In the genomic region with DNA sequence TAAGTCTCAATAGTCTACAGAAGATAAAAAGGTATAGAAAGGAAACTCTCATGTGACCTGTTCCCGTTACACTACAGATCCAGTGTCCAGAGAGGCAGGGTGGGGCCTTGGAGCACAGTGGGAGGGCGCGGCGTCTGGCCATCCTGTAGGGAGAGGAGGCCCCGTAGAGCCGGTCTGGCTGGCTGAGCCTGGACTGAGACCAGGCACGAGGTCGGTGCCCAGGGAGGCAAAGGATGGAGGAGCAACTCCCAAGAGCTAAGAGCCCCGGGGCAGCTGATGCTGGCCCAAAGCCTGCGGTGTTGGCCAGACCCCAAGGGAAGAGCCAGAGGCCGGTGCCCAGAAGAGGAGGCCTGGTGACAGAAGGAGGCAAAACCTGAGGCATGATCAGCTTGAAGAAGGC, we compare ENCODE assay signal across 7 cellular contexts.
A peak's percentile ranks its signal among the peaks of the same experiment; 100 is the strongest.
DNase-seq lines count a peak whose midpoint lies in the region; ATAC-seq and TF ChIP-seq lines count a peak whose summit lies in the region.
"Not testable (repeated sequence)": the region's sequence is repeated elsewhere in the genome, so short reads cannot be mapped to it uniquely, and the experiment has no call there.

No MANE protein-coding gene starts in this region.

- H4K8ac ChIP-seq in mesendoderm (ENCODE audit: low read depth, low read length) = not testable (repeated sequence)

- H3K23ac ChIP-seq in mesendoderm (ENCODE audit: low read length) = not testable (repeated sequence)

- WGBS in mesendoderm (ENCODE audit: extremely low coverage, insufficient coverage, low lambda C conversion rate) = no CpG with 5 or more reads among the region's 11 CpGs

- H3K79me1 ChIP-seq in mesendoderm (ENCODE audit: low read length) = not testable (repeated sequence)

- H3K4me1 Mint-ChIP-seq in Caco-2 (ENCODE audit: low read depth, unreplicated experiment) = not testable (repeated sequence)

- TF ChIP-seq POLR2A in gastrocnemius medialis (IDR thresholded peaks at IDR 0.05) = not testable (repeated sequence)

- H3K18ac ChIP-seq in mesendoderm (ENCODE audit: low read length) = peak overlapping the region; percentile 63

- not testable (repeated sequence) for H3K9ac ChIP-seq in mesendoderm (ENCODE audit: low read length)

- ATAC-seq in Right ventricle myocardium inferior (peak; percentile 31), left colon (peak; percentile 94), gastrocnemius medialis (peak; percentile 81 to 86)

- in situ Hi-C loops in gastrocnemius medialis (cut with MboI; ENCODE audit: low sequenced_read_pairs in 4 of 4) = not testable (repeated sequence)

- not testable (repeated sequence) for H2BK120ac ChIP-seq in mesendoderm (ENCODE audit: low read depth, low read length)

- H2BK15ac ChIP-seq in mesendoderm (replicated peaks; ENCODE audit: low read depth) = not testable (repeated sequence)

- H3K9me3 Mint-ChIP-seq in Caco-2 (ENCODE audit: unreplicated experiment) = not testable (repeated sequence)

- H3K4me1 ChIP-seq in Caco-2; mesendoderm (ENCODE audit: control insufficient read depth, low read depth, low read length); gastrocnemius medialis: not testable (repeated sequence)

- not testable (repeated sequence) for H3K4me3 Mint-ChIP-seq in Caco-2 (ENCODE audit: unreplicated experiment)

- POLR2A ChIA-PET in Caco-2 (lab: Charles Lee) = not testable (repeated sequence)

- BruUV-seq in Caco-2 (replicated peaks; lab: Mats Ljungman, UMichigan) = not testable (repeated sequence)

- not testable (repeated sequence) for H2AK5ac ChIP-seq in mesendoderm (ENCODE audit: low read length)

- TF ChIP-seq CTCF in Caco-2 (IDR thresholded peaks at IDR 0.05; ENCODE audit: insufficient read depth in 1 of 2, low read depth in 1 of 2, low read length in 1 of 2, severe bottlenecking in 1 of 2, unreplicated experiment in 1 of 2); gastrocnemius medialis (IDR thresholded peaks at IDR 0.05 in 4 of 5, conservative IDR thresholded peaks at IDR 0.05 in 1 of 5): not testable (repeated sequence)

- DNase-seq in Caco-2; Right ventricle myocardium inferior (ENCODE audit: missing footprints); mesendoderm: not testable (repeated sequence)
- DNase-seq in M059J (ENCODE audit: low read depth) (peak; percentile 22), SIG-M5 treated with dmso at 0.1 percent for 504 hours (lab: John Stamatoyannopoulos, UW; ENCODE audit: unreplicated experiment) (peak; percentile 14), left colon (peak; percentile 71 to 76), gastrocnemius medialis (peak in 1 of 2 donors; percentile 48)

- H4K5ac ChIP-seq in mesendoderm (ENCODE audit: low read length) = not testable (repeated sequence)

- H3K27me3 Mint-ChIP-seq in Caco-2 (ENCODE audit: insufficient read depth, unreplicated experiment) = not testable (repeated sequence)

- not testable (repeated sequence) for H3K4me3 ChIP-seq in Caco-2 (ENCODE audit: low read depth, low read length); mesendoderm (ENCODE audit: low read length); gastrocnemius medialis

- H3K36me3 ChIP-seq in Caco-2 (ENCODE audit: control insufficient read depth, insufficient read depth, low read length); mesendoderm (ENCODE audit: control insufficient read depth, insufficient read depth, low read length); gastrocnemius medialis: not testable (repeated sequence)

- H3K27ac ChIP-seq in mesendoderm (ENCODE audit: low read depth, low read length) = not testable (repeated sequence)
- H3K27ac ChIP-seq in gastrocnemius medialis = peak overlapping the region in 3 of 4 donors; percentile 52 to 64 (median 54)

- H3K79me2 ChIP-seq in mesendoderm (ENCODE audit: control insufficient read depth, insufficient read depth, low read length) = peaks cover 22% of the 10 kb centered on the region

- not testable (repeated sequence) for H3K4ac ChIP-seq in mesendoderm (ENCODE audit: low read depth, low read length)

- intact Hi-C loops in Caco-2 (cut with micrococcal nuclease; ENCODE audit: unreplicated experiment); Right ventricle myocardium inferior (cut with DNase I); left colon (cut with DNase I, micrococcal nuclease); gastrocnemius medialis (cut with DNase I; ENCODE audit: low total_unique reads): not testable (repeated sequence)

- H2BK5ac ChIP-seq in mesendoderm (ENCODE audit: low read length) = not testable (repeated sequence)

- CTCF ChIA-PET in Caco-2 (lab: Charles Lee) = not testable (repeated sequence)

- H3K27ac Mint-ChIP-seq in Caco-2 (ENCODE audit: unreplicated experiment) = peak overlapping the region; percentile 42

- H3K56ac ChIP-seq in mesendoderm (ENCODE audit: low read length) = not testable (repeated sequence)

- not testable (repeated sequence) for H3K27me3 ChIP-seq in Caco-2 (replicated peaks; ENCODE audit: control insufficient read depth, insufficient read depth, low read length); mesendoderm (ENCODE audit: insufficient read depth, low read length, poor library complexity)
- H3K27me3 ChIP-seq in gastrocnemius medialis = peaks cover 2 to 17% (median 13%) of the 10 kb centered on the region in 3 donors

- H3K36me3 Mint-ChIP-seq in Caco-2 (ENCODE audit: insufficient read depth, unreplicated experiment) = not testable (repeated sequence)

- not testable (repeated sequence) for H3K4me2 ChIP-seq in mesendoderm (ENCODE audit: low read length)

- not testable (repeated sequence) for H3K9me3 ChIP-seq in Caco-2, gastrocnemius medialis

Comparison
In these comparisons a context has a peak if more than half of its experiments do, and no peak if none do; other contexts are left out.
1. ATAC-seq: peak in every context shown above with its lines; median percentile 94 in left colon; 84 in gastrocnemius medialis; 31 in Right ventricle myocardium inferior.